1 cellular context compared by ENCODE assay signal in the genomic region with DNA sequence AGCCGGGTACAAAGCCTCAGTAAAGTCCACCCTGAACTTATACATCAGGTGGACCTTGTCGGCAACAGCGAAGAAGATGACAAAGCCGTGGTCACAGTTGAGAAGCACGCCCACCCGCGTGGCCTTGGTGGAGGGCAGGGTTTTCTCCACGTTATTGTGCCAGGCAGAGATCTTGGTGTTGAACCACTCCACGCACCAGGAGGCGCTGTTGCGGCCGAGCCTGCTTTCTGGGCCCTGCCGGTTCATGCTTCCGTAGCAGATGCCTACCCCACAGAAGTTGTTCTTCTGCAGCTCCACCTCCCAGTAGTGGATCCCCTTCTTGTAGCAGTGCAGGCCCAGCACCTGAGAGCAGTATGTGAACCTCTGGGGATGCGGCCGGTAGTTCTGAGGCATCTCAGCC.
A peak's percentile ranks its signal among the peaks of the same experiment; 100 is the strongest.
TF ChIP-seq lines count a peak whose summit lies in the region.

No MANE protein-coding gene starts in this region.

TF ChIP-seq in K562, 482 proteins besides CTCF, POLR2A, EP300 and RAD21:
- TF ChIP-seq ZFP36 (IDR thresholded peaks at IDR 0.05; ENCODE audit: low read depth, low read length, partially characterized antibody) (peak; percentile 28), SIX5 (IDR thresholded peaks at IDR 0.05; ENCODE audit: borderline replicate concordance in 1 of 2, insufficient read depth in 1 of 2, low read depth in 1 of 2, low read length in 2 of 2) (no peak), SMC3 (conservative IDR thresholded peaks at IDR 0.05; ENCODE audit: insufficient read depth, low read depth, low read length) (peak; percentile 67), RBFOX2 (IDR thresholded peaks at IDR 0.05; ENCODE audit: low read depth, low read length) (0 out of 2 replicates have a peak, but pooled peaks have one; percentile 27)
- TF ChIP-seq, protein P1, sequence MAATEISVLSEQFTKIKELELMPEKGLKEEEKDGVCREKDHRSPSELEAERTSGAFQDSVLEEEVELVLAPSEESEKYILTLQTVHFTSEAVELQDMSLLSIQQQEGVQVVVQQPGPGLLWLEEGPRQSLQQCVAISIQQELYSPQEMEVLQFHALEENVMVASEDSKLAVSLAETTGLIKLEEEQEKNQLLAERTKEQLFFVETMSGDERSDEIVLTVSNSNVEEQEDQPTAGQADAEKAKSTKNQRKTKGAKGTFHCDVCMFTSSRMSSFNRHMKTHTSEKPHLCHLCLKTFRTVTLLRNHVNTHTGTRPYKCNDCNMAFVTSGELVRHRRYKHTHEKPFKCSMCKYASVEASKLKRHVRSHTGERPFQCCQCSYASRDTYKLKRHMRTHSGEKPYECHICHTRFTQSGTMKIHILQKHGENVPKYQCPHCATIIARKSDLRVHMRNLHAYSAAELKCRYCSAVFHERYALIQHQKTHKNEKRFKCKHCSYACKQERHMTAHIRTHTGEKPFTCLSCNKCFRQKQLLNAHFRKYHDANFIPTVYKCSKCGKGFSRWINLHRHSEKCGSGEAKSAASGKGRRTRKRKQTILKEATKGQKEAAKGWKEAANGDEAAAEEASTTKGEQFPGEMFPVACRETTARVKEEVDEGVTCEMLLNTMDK (IDR thresholded peaks at IDR 0.05; ENCODE audit: borderline replicate concordance, insufficient read depth, low read depth, low read length, poor library complexity, severe bottlenecking), result peak; percentile 2
TF ChIP-seq in K562: peak in this region for 4.
